13 cellular contexts compared by ENCODE assay signal in the genomic region with DNA sequence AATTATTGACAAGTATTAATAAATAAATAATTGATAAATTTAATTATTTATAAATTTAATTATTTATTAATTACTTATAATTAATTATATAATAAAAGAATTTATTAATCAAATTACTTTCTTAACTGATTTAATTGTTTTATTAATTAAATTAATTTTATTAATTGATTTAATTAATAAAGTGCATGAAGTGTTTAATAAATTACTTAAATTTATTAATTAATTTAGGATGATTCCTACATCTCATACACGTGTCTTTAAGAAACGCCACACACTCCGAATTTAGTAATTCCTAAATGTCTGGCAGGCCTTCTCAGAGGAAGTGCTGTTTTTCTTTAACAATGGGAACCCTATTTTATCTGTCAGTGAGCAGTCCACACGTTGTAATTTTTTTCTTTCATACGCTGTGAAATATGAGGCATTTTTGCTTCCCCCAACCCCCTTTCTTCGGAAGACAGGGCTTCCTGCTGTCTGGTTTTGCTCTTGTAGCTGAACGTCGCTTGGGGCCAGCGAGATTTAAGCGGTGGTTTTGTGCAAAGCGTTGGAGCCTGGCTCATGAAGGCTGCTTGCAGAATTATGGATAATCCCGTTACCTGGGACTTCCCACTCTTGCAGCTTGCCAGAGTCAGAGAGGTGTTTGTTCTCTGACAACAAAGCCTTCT. TPM values are rescaled to one million over a fixed set of nuclear protein-coding genes. Genes with fewer than 3 reads are reported as not detected.
DNase-seq lines count a peak whose midpoint lies in the region; ATAC-seq, FAIRE-seq and TF ChIP-seq lines count a peak whose summit lies in the region.
"Had no signal": no experiment of that assay in that cellular context is flagged by ENCODE, and none has a peak within 500 bp of the region (broad histone marks: within the 10 kb centered on the region; RNA-seq: fewer than 3 reads in every experiment).

No MANE protein-coding gene starts in this region.

- H3K4me1 ChIP-seq in A549: 0 out of 3 replicates have a peak, but pooled peaks cover 3% of the 10 kb centered on the region

- FAIRE-seq in A549 (lab: Jason Lieb, UNC): no peak
- FAIRE-seq: RCC 7860 had no signal

- H3K4me1 Mint-ChIP-seq in T-helper 17 cell: peaks cover 2% of the 10 kb centered on the region
- H3K4me1 Mint-ChIP-seq in stimulated activated memory B cell treated with anti-CD40 and anti-IgM and Interleukin-4, amounts not matched to agents 10 μg/mL and 1 μg/mL and 100 μg/mL, for 72 hours: no peaks in the 10 kb centered on the region

- 0 out of 3 replicates have a peak overlapping the region, but pooled peaks have one; percentile 11 for H3K4me3 ChIP-seq in A549
- H3K4me3 ChIP-seq in GM08714 (ENCODE audit: low read length): peak overlapping the region; percentile 19; the same call in 1 of the 2 replicates

- DNase-seq in A549 (ENCODE audit: low read depth in 1 of 2, low spot score in 1 of 2) (peak; percentile 48 to 84), T-helper 17 cell (no peak), glomerular visceral epithelial cell (ENCODE audit: extremely low spot score) (peak; percentile 9)
- DNase-seq: activated CD8-positive, alpha-beta memory T cell treated with anti-CD3 and anti-CD28 coated beads, Interleukin-2, amount 50 U/mL, for 4 hours; COR-L47; Karpas-422 had no signal

- H3K36me3 Mint-ChIP-seq in T-helper 17 cell (ENCODE audit: low read depth): peaks cover 4% of the 10 kb centered on the region
- no peaks in the 10 kb centered on the region for H3K36me3 Mint-ChIP-seq in stimulated activated memory B cell treated with anti-CD40 and anti-IgM and Interleukin-4, amounts not matched to agents 10 μg/mL and 1 μg/mL and 100 μg/mL, for 72 hours

- no peak for TF ChIP-seq RAD21 in A549 (conservative IDR thresholded peaks at IDR 0.05 in 1 of 2, IDR thresholded peaks at IDR 0.05 in 1 of 2)

- 4% methylated on average over 12 of the region's 12 CpGs for WGBS in A549 (ENCODE audit: missing lambda C conversion rate)

- H3K4me3 Mint-ChIP-seq in T-helper 17 cell: no peak overlapping the region
- no peak overlapping the region for H3K4me3 Mint-ChIP-seq in stimulated activated memory B cell treated with anti-CD40 and anti-IgM and Interleukin-4, amounts not matched to agents 10 μg/mL and 1 μg/mL and 100 μg/mL, for 72 hours

- POLR2A ChIA-PET in A549 (lab: Yijun Ruan, JAX): no interaction called here

- peak overlapping the region; percentile 63 for H3K4me2 ChIP-seq in A549

- TF ChIP-seq EP300 in A549 (IDR thresholded peaks at IDR 0.05): no peak

- peak; percentile 82 to 85 for ATAC-seq in A549
- ATAC-seq in T-helper 17 cell: peak; percentile 20
- no peak for ATAC-seq in stimulated activated memory B cell treated with anti-CD40 and anti-IgM and Interleukin-4, amounts not matched to agents 10 μg/mL and 1 μg/mL and 100 μg/mL, for 72 hours
- no peak for ATAC-seq in HG02981 (IDR thresholded peaks at IDR 0.05; ENCODE audit: unreplicated experiment)
- ATAC-seq in GM19351 (IDR thresholded peaks at IDR 0.05; ENCODE audit: unreplicated experiment): no peak
- no peak for ATAC-seq in GM21737 (IDR thresholded peaks at IDR 0.05; ENCODE audit: unreplicated experiment)

- no peak for TF ChIP-seq CTCF in A549 (IDR thresholded peaks at IDR 0.05)

- no peaks in the 10 kb centered on the region for H3K9me3 ChIP-seq in A549
- H3K9me3 ChIP-seq in T-helper 17 cell (ENCODE audit: control insufficient read depth, low read length, poor library complexity, severe bottlenecking): no peaks in the 10 kb centered on the region

- peaks cover 10% of the 10 kb centered on the region for H3K27me3 Mint-ChIP-seq in T-helper 17 cell
- H3K27me3 Mint-ChIP-seq in stimulated activated memory B cell treated with anti-CD40 and anti-IgM and Interleukin-4, amounts not matched to agents 10 μg/mL and 1 μg/mL and 100 μg/mL, for 72 hours: peaks cover 35% of the 10 kb centered on the region

- no peak overlapping the region for H3K27ac Mint-ChIP-seq in T-helper 17 cell
- no peak overlapping the region for H3K27ac Mint-ChIP-seq in stimulated activated memory B cell treated with anti-CD40 and anti-IgM and Interleukin-4, amounts not matched to agents 10 μg/mL and 1 μg/mL and 100 μg/mL, for 72 hours

- TF ChIP-seq POLR2A in A549 (IDR thresholded peaks at IDR 0.05; ENCODE audit: low read length): no peak

- no peak overlapping the region for H3K27ac ChIP-seq in A549

- peaks cover 5% of the 10 kb centered on the region for H3K9me3 Mint-ChIP-seq in stimulated activated memory B cell treated with anti-CD40 and anti-IgM and Interleukin-4, amounts not matched to agents 10 μg/mL and 1 μg/mL and 100 μg/mL, for 72 hours

- CTCF ChIA-PET in A549 (lab: Yijun Ruan, JAX): no interaction called here

TF ChIP-seq in A549, 52 proteins besides CTCF, POLR2A, EP300 and RAD21:
- no peak for TF ChIP-seq JUN (IDR thresholded peaks at IDR 0.05)
- TF ChIP-seq CBX8 (IDR thresholded peaks at IDR 0.05): no peak
- TF ChIP-seq CHD4 (IDR thresholded peaks at IDR 0.05; ENCODE audit: borderline replicate concordance): peak; percentile 71; the same call in 1 of the 2 replicates
- no peak for TF ChIP-seq KDM1A (IDR thresholded peaks at IDR 0.05; ENCODE audit: low read depth)
TF ChIP-seq in A549: peak in this region for 1.

RNA-seq across cellular contexts. Expression of gene CRLF2, which starts 46.8 kb away (rescaled TPM):
- polyA plus RNA-seq in A549 (2011; rRNA removed): 0.37 and 0.57 TPM in 2 replicates
- 0.20 and 0.22 TPM in 2 replicates for polyA plus RNA-seq in A549 (2012; cell fraction: cytosol; rRNA removed)
- polyA plus RNA-seq in A549 (2012; cell fraction: nucleus; rRNA removed): 0.42 and 0.47 TPM in 2 replicates
- polyA plus RNA-seq in A549 (2017; fragmentation: RNase III; extraction: RNeasy Plus Mini Kit Qiagen cat#74134 plus additional on column Dnase treatment): 0.07 to 0.25 TPM (median 0.08 TPM) in 3 replicates
- polyA minus RNA-seq in A549 (2011; rRNA and poly(A)+ RNA removed): 0.44 and 1.2 TPM in 2 replicates
- total RNA-seq in T-helper 17 cell: under 1 TPM; 0.26 to 0.40 TPM
- total RNA-seq: kidney epithelial cell had no signal

Comparison
In these comparisons a context has a peak if more than half of its experiments do, and no peak if none do; other contexts are left out.
1. ATAC-seq: peak in A549 (2 of 2) and T-helper 17 cell (single experiment); none in stimulated activated memory B cell treated with anti-CD40 and anti-IgM and Interleukin-4, amounts not matched to agents 10 μg/mL and 1 μg/mL and 100 μg/mL, for 72 hours (single experiment), HG02981 (single experiment), GM19351 (single experiment) and GM21737 (single experiment).
2. DNase-seq: peak in A549 (2 of 2) and glomerular visceral epithelial cell (single experiment); none in T-helper 17 cell (0 of 3).